Comparison of ENCODE assay signal across 1 cellular context in the genomic region with DNA sequence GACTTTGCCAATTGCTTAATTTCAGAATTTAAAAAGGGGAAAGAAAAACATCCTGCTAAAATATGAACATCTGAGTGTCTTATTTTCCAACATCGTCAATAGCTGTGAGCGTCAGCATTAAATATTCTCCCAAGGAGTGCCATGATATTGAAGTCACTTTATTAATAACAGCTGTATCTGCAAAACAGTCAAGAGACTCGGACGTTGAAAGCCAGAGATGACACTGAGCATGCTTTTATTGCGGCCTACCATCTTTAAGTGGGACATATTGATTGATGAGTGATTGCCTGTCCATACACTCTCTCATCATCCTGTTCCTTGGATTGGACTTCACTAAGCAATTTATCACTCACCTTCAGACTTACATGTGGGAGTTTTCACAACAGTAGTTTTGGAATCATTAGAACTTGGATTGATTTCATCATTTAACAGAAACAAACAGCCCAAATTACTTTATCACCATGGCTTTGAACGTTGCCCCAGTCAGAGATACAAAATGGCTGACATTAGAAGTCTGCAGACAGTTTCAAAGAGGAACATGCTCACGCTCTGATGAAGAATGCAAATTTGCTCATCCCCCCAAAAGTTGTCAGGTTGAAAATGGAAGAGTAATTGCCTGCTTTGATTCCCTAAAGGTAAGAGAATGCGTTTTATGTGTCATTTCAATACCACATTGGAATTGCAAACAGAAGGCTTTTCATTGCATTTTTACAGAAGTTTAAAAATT.
TF ChIP-seq lines count a peak whose summit lies in the region.

No MANE protein-coding gene starts in this region.

TF ChIP-seq in endothelial cell of umbilical vein, 7 proteins besides CTCF, POLR2A, EP300 and RAD21:
- TF ChIP-seq FOS (IDR thresholded peaks at IDR 0.05; ENCODE audit: borderline replicate concordance, insufficient read depth, low read length) (no peak), GATA2 (IDR thresholded peaks at IDR 0.05; ENCODE audit: insufficient read depth, insufficient read length, low read depth, low read length) (no peak), POLR2AphosphoS5 (IDR thresholded peaks at IDR 0.05; ENCODE audit: insufficient read depth, low read depth, low read length) (no peak), JUN (IDR thresholded peaks at IDR 0.05; ENCODE audit: borderline replicate concordance, insufficient read depth, insufficient read length, low read depth) (no peak), EZH2 (IDR thresholded peaks at IDR 0.05; ENCODE audit: borderline replicate concordance, low read depth, low read length, severe bottlenecking) (no peak), MYC (IDR thresholded peaks at IDR 0.05; ENCODE audit: low read depth, low read length) (no peak)
- TF ChIP-seq, protein P1, sequence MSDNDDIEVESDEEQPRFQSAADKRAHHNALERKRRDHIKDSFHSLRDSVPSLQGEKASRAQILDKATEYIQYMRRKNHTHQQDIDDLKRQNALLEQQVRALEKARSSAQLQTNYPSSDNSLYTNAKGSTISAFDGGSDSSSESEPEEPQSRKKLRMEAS (IDR thresholded peaks at IDR 0.05; ENCODE audit: insufficient read depth, insufficient read length): no peak
